ENCODE assay signal across 10 cellular contexts in the genomic region with DNA sequence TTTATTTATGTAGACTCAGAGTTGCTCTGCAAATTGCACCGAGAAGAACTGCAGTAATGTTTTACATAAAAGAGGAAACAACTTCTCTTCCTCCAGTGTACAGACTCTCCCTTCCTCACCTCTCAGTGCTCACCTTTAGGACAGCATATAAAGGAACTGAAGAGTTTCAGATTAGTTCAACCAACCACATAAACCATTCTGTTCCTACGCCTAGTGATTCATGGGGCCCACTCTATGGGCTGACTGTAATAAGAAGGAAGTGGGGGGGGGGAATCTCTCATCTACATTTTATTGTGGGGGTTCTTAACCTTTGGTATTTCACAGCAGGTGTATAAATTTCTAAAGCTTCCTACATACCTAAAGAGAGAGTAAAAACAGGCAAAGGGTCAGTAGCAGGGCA. TPM values are rescaled to one million over a fixed set of nuclear protein-coding genes. Genes with fewer than 3 reads are reported as not detected.
A peak's percentile ranks its signal among the peaks of the same experiment; 100 is the strongest.
DNase-seq lines count a peak whose midpoint lies in the region; ATAC-seq, FAIRE-seq and TF ChIP-seq lines count a peak whose summit lies in the region.
"Had no signal": no experiment of that assay in that cellular context is flagged by ENCODE, and none has a peak within 500 bp of the region (broad histone marks: within the 10 kb centered on the region; RNA-seq: fewer than 3 reads in every experiment).

No MANE protein-coding gene starts in this region.

- H3K4me3 ChIP-seq in K562 = no peak overlapping the region
- H3K4me3 ChIP-seq: gastrocnemius medialis had no signal

- TF ChIP-seq CTCF in GM10248 (IDR thresholded peaks at IDR 0.05; ENCODE audit: control extremely low read depth, extremely low read depth, low read depth, missing control alignments) (no peak), K562 (IDR thresholded peaks at IDR 0.05 in 2 of 3, conservative IDR thresholded peaks at IDR 0.05 in 1 of 3; ENCODE audit: insufficient read depth in 2 of 3, low read depth in 1 of 3, low read length in 3 of 3) (no peak)

- FAIRE-seq in K562 (lab: Jason Lieb, UNC) = peak; percentile 37

- H3K4me2 ChIP-seq in K562 (ENCODE audit: insufficient read depth, low read length) = no peak overlapping the region

- TF ChIP-seq EP300 in K562 (IDR thresholded peaks at IDR 0.05; ENCODE audit: low read length) = no peak

- BruUV-seq in K562 (replicated peaks; lab: Mats Ljungman, UMichigan) = no TSS peak

- ATAC-seq in GM21360 (IDR thresholded peaks at IDR 0.05; ENCODE audit: unreplicated experiment) = peak; percentile 90
- ATAC-seq in HG03565 (IDR thresholded peaks at IDR 0.05; ENCODE audit: unreplicated experiment) = peak; percentile 93
- ATAC-seq in K562 = peak; percentile 40
- ATAC-seq: gastrocnemius medialis had no signal

- POLR2A ChIA-PET in GM10248 (lab: Yijun Ruan, JAX) = no interaction called here
- POLR2A ChIA-PET in K562 (lab: Yijun Ruan, JAX) = interaction anchor here (0.5 kb wide), 1 partner anchor 11 kb away, joined by 3 read pairs; no protein-coding TSS in a partner anchor

- no peaks in the 10 kb centered on the region for H3K9me1 ChIP-seq in K562 (ENCODE audit: control insufficient read depth, insufficient read depth, low read length)

- H3K27ac ChIP-seq in K562 (ENCODE audit: extremely low read depth, low read depth, low read length) = peak overlapping the region; percentile 83
- H3K27ac ChIP-seq: gastrocnemius medialis had no signal

- H3K9ac ChIP-seq in K562 (ENCODE audit: insufficient read depth in 1 of 2, low read depth in 2 of 2, low read length in 2 of 2) = peak overlapping the region in 1 of 2 experiments; percentile 38; a peak in 1 of 4 replicates

- TF ChIP-seq POLR2A in K562 (conservative IDR thresholded peaks at IDR 0.05) = no peak

- peaks cover 39% of the 10 kb centered on the region; the same call in 2 of the 3 replicates for H3K36me3 ChIP-seq in K562 (ENCODE audit: control insufficient read depth, insufficient read depth, low read length)

- no peak overlapping the region for H2AFZ ChIP-seq in K562 (ENCODE audit: low read depth, low read length)

- in situ Hi-C loops in K562 (cut with MboI) = no loop called here

- no peaks in the 10 kb centered on the region for H3K9me3 ChIP-seq in K562 (replicated peaks; ENCODE audit: control insufficient read depth, insufficient read depth, low read depth, low read length)
- H3K9me3 ChIP-seq: gastrocnemius medialis had no signal

- no peaks in the 10 kb centered on the region for H4K20me1 ChIP-seq in K562 (replicated peaks; ENCODE audit: control insufficient read depth, insufficient read depth, low read length)

- CTCF ChIA-PET in GM10248 (lab: Yijun Ruan, JAX) (interaction anchor here (1.3 kb wide), 1 partner anchor 18 kb away, joined by 6 read pairs; a partner anchor contains a TSS), K562 (lab: Yijun Ruan, JAX; ENCODE audit: low intra/inter-chr PET ratio) (no interaction called here)

- peak; percentile 60 for DNase-seq in GM10248 (ENCODE audit: extremely low spot score)
- no peak for DNase-seq in K562 (ENCODE audit: extremely low read depth in 1 of 4, low spot score in 3 of 4)
- no peak for DNase-seq in midbrain (lab: John Stamatoyannopoulos, UW)
- DNase-seq in DMS53 (lab: John Stamatoyannopoulos, UW) = no peak
- no peak for DNase-seq in posterior vena cava (ENCODE audit: low spot score)
- no peak for DNase-seq in NCI-H1417 treated with DMSO at 0.1 percent for 48 hours (lab: John Stamatoyannopoulos, UW)
- DNase-seq: gastrocnemius medialis, NCI-H187 had no signal

- WGBS in K562 (ENCODE audit: insufficient coverage, low coverage, missing lambda C conversion rate) = 10% methylated on average over 2 of the region's 2 CpGs

- peaks cover 20 to 34% of the 10 kb centered on the region in 2 experiments; a peak in 4 of 5 replicates for H3K4me1 ChIP-seq in K562 (replicated peaks in 1 of 2; ENCODE audit: control insufficient read depth in 2 of 2, insufficient read depth in 2 of 2, low read length in 2 of 2)
- H3K4me1 ChIP-seq: gastrocnemius medialis had no signal

- no peak for TF ChIP-seq RAD21 in K562 (CRISPR knock-in tag; conservative IDR thresholded peaks at IDR 0.05 in 1 of 2, IDR thresholded peaks at IDR 0.05 in 1 of 2)

- H3K27me3 ChIP-seq in K562 (ENCODE audit: control insufficient read depth in 2 of 2, insufficient read depth in 2 of 2, low read length in 2 of 2) = no peaks in the 10 kb centered on the region
- H3K27me3 ChIP-seq: gastrocnemius medialis had no signal

- peaks cover 7% of the 10 kb centered on the region; the same call in 2 of the 3 replicates for H3K79me2 ChIP-seq in K562 (ENCODE audit: control insufficient read depth, insufficient read depth, low read length)

- intact Hi-C loops in K562 (cut with micrococcal nuclease) (loop anchor here (5.0 kb wide), 1 partner anchor 34 kb away; a partner anchor contains a TSS), posterior vena cava (cut with DNase I) (no loop called here)

TF ChIP-seq in K562, 482 proteins besides CTCF, POLR2A, EP300 and RAD21 (continues in another document):
- TF ChIP-seq ZNF668 (CRISPR knock-in tag; IDR thresholded peaks at IDR 0.05) (no peak), ADNP (tag; IDR thresholded peaks at IDR 0.05) (0 out of 2 replicates have a peak, but pooled peaks have one; percentile 9), ZNF174 (CRISPR knock-in tag; IDR thresholded peaks at IDR 0.05) (no peak), HDAC3 (IDR thresholded peaks at IDR 0.05; ENCODE audit: borderline replicate concordance, partially characterized antibody) (no peak), ZNF75A (CRISPR knock-in tag; IDR thresholded peaks at IDR 0.05) (no peak), PCBP2 (IDR thresholded peaks at IDR 0.05; ENCODE audit: low read depth, low read length, poor library complexity, severe bottlenecking) (no peak), ZNF347 (CRISPR knock-in tag; IDR thresholded peaks at IDR 0.05; ENCODE audit: low read depth) (no peak)

RNA-seq across cellular contexts. Expression of a gene that starts 18.3 kb away (rescaled TPM):
- 7.0 and 12.4 TPM in 2 replicates for total RNA-seq in K562 (2011; cell fraction: chromatin; rRNA removed; ENCODE audit: low replicate concordance)
- 3.3 and 4.0 TPM in 2 replicates for total RNA-seq in K562 (2011; cell fraction: nucleolus; rRNA removed)
- total RNA-seq in K562 (2011; cell fraction: nucleoplasm; rRNA removed) = 4.5 and 7.0 TPM in 2 replicates
- total RNA-seq in K562 (2014; rRNA removed) (15.1 and 15.3 TPM in 2 replicates), K562 (2014; rRNA removed; fragmentation: Illumina TruSeq; extraction: Trizol) (9.8 and 11.0 TPM in 2 replicates), K562 (2015; rRNA removed; fragmentation: Illumina TruSeq; extraction: Trizol) (7.9 and 9.5 TPM in 2 replicates), K562 (2021) (6.8 and 9.0 TPM in 2 replicates), posterior vena cava (10 to 100 TPM; 11.9 to 16.5 TPM)
- polyA plus RNA-seq in K562 (2011; rRNA removed) (17.2 and 18.7 TPM in 2 replicates), K562 (2014; fragmentation: Illumina TruSeq; extraction: Trizol) (7.4 and 10.0 TPM in 2 replicates), K562 (2014; fragmentation: Nextera tagmentation; extraction: Ambion mirVana) (1 to 10 TPM; 5.9 to 8.0 TPM), K562 (2014; rRNA removed) (15.5 and 22.7 TPM in 2 replicates)
- 12.4 and 15.1 TPM in 2 replicates for polyA plus RNA-seq in K562 (2011; cell fraction: cytosol; rRNA removed)
- 12.1 and 12.3 TPM in 2 replicates for polyA plus RNA-seq in K562 (2011; cell fraction: nucleus; rRNA removed)
- 10.6 and 12.0 TPM in 2 replicates for polyA plus RNA-seq in K562 (2012)
- polyA minus RNA-seq in K562 (2011; rRNA and poly(A)+ RNA removed) = 8.1 and 10.3 TPM in 2 replicates
- polyA minus RNA-seq in K562 (2011; cell fraction: cytosol; rRNA and poly(A)+ RNA removed) = 3.0 and 4.1 TPM in 2 replicates
- 1.9 and 3.2 TPM in 2 replicates for polyA minus RNA-seq in K562 (2011; cell fraction: nucleus; rRNA and poly(A)+ RNA removed)

RNA-seq across cellular contexts. Expression of a gene that starts 18.4 kb away (rescaled TPM):
- 24.1 and 46.0 TPM in 2 replicates for total RNA-seq in K562 (2011; cell fraction: chromatin; rRNA removed; ENCODE audit: low replicate concordance)
- 21.0 and 27.5 TPM in 2 replicates for total RNA-seq in K562 (2011; cell fraction: nucleolus; rRNA removed)
- total RNA-seq in K562 (2011; cell fraction: nucleoplasm; rRNA removed) = 32.6 and 47.8 TPM in 2 replicates
- total RNA-seq in K562 (2014; rRNA removed) (42.0 and 60.8 TPM in 2 replicates), K562 (2014; rRNA removed; fragmentation: Illumina TruSeq; extraction: Trizol) (26.5 and 30.1 TPM in 2 replicates), K562 (2015; rRNA removed; fragmentation: Illumina TruSeq; extraction: Trizol) (19.1 and 20.3 TPM in 2 replicates), K562 (2021) (23.8 and 25.6 TPM in 2 replicates), posterior vena cava (10 to 100 TPM; 18.4 to 18.6 TPM)
- polyA plus RNA-seq in K562 (2011; rRNA removed) (6.3 and 8.1 TPM in 2 replicates), K562 (2014; fragmentation: Illumina TruSeq; extraction: Trizol) (24.6 and 27.6 TPM in 2 replicates), K562 (2014; fragmentation: Nextera tagmentation; extraction: Ambion mirVana) (10 to 100 TPM in 1 of 2 experiments, 1 to 10 TPM in 1; 8.9 to 10.5 TPM), K562 (2014; rRNA removed) (16.1 and 25.3 TPM in 2 replicates)
- 5.9 and 11.5 TPM in 2 replicates for polyA plus RNA-seq in K562 (2011; cell fraction: cytosol; rRNA removed)
- polyA plus RNA-seq in K562 (2011; cell fraction: nucleus; rRNA removed) = 10.5 and 11.8 TPM in 2 replicates
- polyA plus RNA-seq in K562 (2012) = 19.6 and 25.0 TPM in 2 replicates
- 11.0 and 13.2 TPM in 2 replicates for polyA minus RNA-seq in K562 (2011; rRNA and poly(A)+ RNA removed)
- polyA minus RNA-seq in K562 (2011; cell fraction: cytosol; rRNA and poly(A)+ RNA removed) = 12.8 and 13.1 TPM in 2 replicates
- 22.3 and 23.7 TPM in 2 replicates for polyA minus RNA-seq in K562 (2011; cell fraction: nucleus; rRNA and poly(A)+ RNA removed)

RNA-seq across cellular contexts. Expression of a gene that starts 36.3 kb away (rescaled TPM):
- total RNA-seq in K562 (2011; cell fraction: chromatin; rRNA removed; ENCODE audit: low replicate concordance) = 21.3 and 28.9 TPM in 2 replicates
- 24.9 and 28.0 TPM in 2 replicates for total RNA-seq in K562 (2011; cell fraction: nucleolus; rRNA removed)
- 20.6 and 25.3 TPM in 2 replicates for total RNA-seq in K562 (2011; cell fraction: nucleoplasm; rRNA removed)
- 10.5 and 15.7 TPM in 2 replicates for total RNA-seq in K562 (2014; rRNA removed)
- total RNA-seq in K562 (2014; rRNA removed; fragmentation: Illumina TruSeq; extraction: Trizol) = 9.4 and 10.8 TPM in 2 replicates
- 7.9 and 9.0 TPM in 2 replicates for total RNA-seq in K562 (2015; rRNA removed; fragmentation: Illumina TruSeq; extraction: Trizol)
- total RNA-seq in K562 (2021) = 10.7 and 12.2 TPM in 2 replicates
- polyA plus RNA-seq in K562 (2011; rRNA removed) = 13.7 and 16.6 TPM in 2 replicates
- 18.2 and 33.7 TPM in 2 replicates for polyA plus RNA-seq in K562 (2011; cell fraction: cytosol; rRNA removed)
- polyA plus RNA-seq in K562 (2011; cell fraction: nucleus; rRNA removed) = 7.3 and 8.3 TPM in 2 replicates
- polyA plus RNA-seq in K562 (2012) = 7.2 and 8.8 TPM in 2 replicates
- polyA plus RNA-seq in K562 (2014; fragmentation: Illumina TruSeq; extraction: Trizol) = 9.2 and 10.5 TPM in 2 replicates
- 1 to 10 TPM; 6.4 to 9.2 TPM for polyA plus RNA-seq in K562 (2014; fragmentation: Nextera tagmentation; extraction: Ambion mirVana)
- 12.7 and 13.7 TPM in 2 replicates for polyA plus RNA-seq in K562 (2014; rRNA removed)
- 12.5 and 14.5 TPM in 2 replicates for polyA minus RNA-seq in K562 (2011; rRNA and poly(A)+ RNA removed)
- 8.0 and 10.0 TPM in 2 replicates for polyA minus RNA-seq in K562 (2011; cell fraction: cytosol; rRNA and poly(A)+ RNA removed)
- polyA minus RNA-seq in K562 (2011; cell fraction: nucleus; rRNA and poly(A)+ RNA removed) = 5.8 and 9.1 TPM in 2 replicates
- total RNA-seq in posterior vena cava = under 1 TPM; 0.74 to 0.86 TPM

Comparison
In these comparisons a context has a peak if more than half of its experiments do, and no peak if none do; other contexts are left out.
1. ATAC-seq: peak in every context shown above with its lines; median percentile 93 in HG03565; 90 in GM21360; 40 in K562.
2. RNA of a gene that starts 36.3 kb away (total RNA-seq): 7.9 to 28.9 TPM in K562; 0.74 to 0.86 TPM in posterior vena cava; every median in the first group is over 4 times any median in the second.